ENCODE assay signal across 9 cellular contexts in the genomic region with DNA sequence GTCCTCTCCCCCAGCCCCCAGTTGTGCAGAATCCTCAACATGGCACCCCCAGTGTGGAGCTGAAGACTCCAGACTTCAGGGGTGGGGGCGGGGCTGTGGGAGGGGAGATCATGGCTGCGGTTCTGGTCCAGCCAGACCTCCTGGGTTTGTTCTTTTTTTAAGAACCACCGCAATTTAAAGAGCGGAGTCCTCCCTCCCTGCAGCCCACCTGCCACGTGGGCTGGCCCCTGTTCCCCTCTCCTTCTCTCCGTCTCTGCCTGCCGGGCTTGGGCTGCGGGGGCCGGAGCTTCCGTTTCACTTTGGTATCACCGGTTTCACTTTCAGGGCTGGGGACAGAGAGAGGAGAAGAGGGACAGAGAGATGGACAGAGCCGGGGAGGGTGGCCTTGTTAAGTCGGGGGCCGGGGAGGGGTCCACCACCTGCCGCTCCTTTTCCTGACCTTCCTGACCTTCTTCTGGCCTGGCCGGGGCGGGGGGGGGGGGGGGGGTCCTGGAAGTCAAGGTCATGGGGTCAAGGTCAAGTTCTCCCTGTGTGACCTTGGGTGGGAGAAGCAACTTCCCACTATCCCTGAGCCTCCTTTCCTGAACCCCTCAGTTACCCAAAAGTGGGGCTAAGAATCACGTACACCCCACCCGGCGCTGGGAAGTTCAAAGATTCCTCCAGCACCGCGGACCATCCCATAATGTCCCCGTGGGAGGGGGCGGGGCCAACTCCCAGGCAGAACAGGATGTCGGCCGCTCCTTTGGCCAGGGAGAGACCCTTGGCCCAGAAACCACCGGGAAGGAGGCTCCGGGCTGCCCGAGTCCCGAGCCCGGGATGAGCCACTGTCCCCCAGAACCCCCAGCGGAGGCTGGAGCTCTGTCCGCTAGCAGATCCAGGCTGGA. TPM values are rescaled to one million over a fixed set of nuclear protein-coding genes. Genes with fewer than 3 reads are reported as not detected.
DNase-seq lines count a peak whose midpoint lies in the region; ATAC-seq lines count a peak whose summit lies in the region.
"Had no signal": no experiment of that assay in that cellular context is flagged by ENCODE, and none has a peak within 500 bp of the region (broad histone marks: within the 10 kb centered on the region; RNA-seq: fewer than 3 reads in every experiment).

No MANE protein-coding gene starts in this region.

- peaks cover 15 to 24% of the 10 kb centered on the region in 2 donors for H3K4me1 ChIP-seq in naive thymus-derived CD4-positive, alpha-beta T cell (ENCODE audit: control insufficient read depth in 2 of 2, insufficient read depth in 2 of 2, low read length in 2 of 2)
- H3K4me1 ChIP-seq in aorta (ENCODE audit: control insufficient read depth in 1 of 2, insufficient read depth in 2 of 2, low read length in 2 of 2), result no peaks in the 10 kb centered on the region
- H3K4me1 ChIP-seq: A549 had no signal

- POLR2A ChIA-PET in naive thymus-derived CD4-positive, alpha-beta T cell (lab: Charles Lee), result interaction anchor here (0.5 to 2.2 kb wide), 7 partner anchors 8 to 37 kb away, joined by 3 to 18 read pairs (median 3); a partner anchor contains a TSS

- H3K4me3 ChIP-seq in naive thymus-derived CD4-positive, alpha-beta T cell (ENCODE audit: low read length), result peak overlapping the region; percentile 68
- H3K4me3 ChIP-seq in aorta (ENCODE audit: low read length in 2 of 2), result peak overlapping the region; percentile 19 to 60
- H3K4me3 ChIP-seq: A549 had no signal

- peak overlapping the region; percentile 86 for H3K27ac ChIP-seq in naive thymus-derived CD4-positive, alpha-beta T cell (ENCODE audit: low read depth, low read length)
- H3K27ac ChIP-seq in aorta (ENCODE audit: low read depth in 1 of 2, low read length in 2 of 2), result no peak overlapping the region

- peak; percentile 71 for ATAC-seq in naive thymus-derived CD4-positive, alpha-beta T cell
- peak; percentile 77 for ATAC-seq in aorta (ENCODE audit: low FRiP score)
- no peak for ATAC-seq in GM21737 (IDR thresholded peaks at IDR 0.05; ENCODE audit: unreplicated experiment)
- no peak for ATAC-seq in HG03159 (IDR thresholded peaks at IDR 0.05; ENCODE audit: unreplicated experiment)

- H3K27me3 ChIP-seq in naive thymus-derived CD4-positive, alpha-beta T cell (ENCODE audit: control insufficient read depth in 2 of 2, insufficient read depth in 2 of 2, low read length in 2 of 2), result no peaks in the 10 kb centered on the region
- no peaks in the 10 kb centered on the region for H3K27me3 ChIP-seq in aorta (ENCODE audit: control insufficient read depth in 1 of 2, insufficient read depth in 2 of 2, low read length in 1 of 2)

- H3K36me3 ChIP-seq in naive thymus-derived CD4-positive, alpha-beta T cell (ENCODE audit: control insufficient read depth in 2 of 3, insufficient read depth in 3 of 3, low read length in 3 of 3), result no peaks in the 10 kb centered on the region
- H3K36me3 ChIP-seq in aorta (ENCODE audit: control insufficient read depth in 1 of 2, insufficient read depth in 2 of 2, low read length in 1 of 2), result no peaks in the 10 kb centered on the region

- DNase-seq in DMS79 treated with DMSO at 0.1 percent for 48 hours (lab: John Stamatoyannopoulos, UW), result peak; percentile 9
- no peak for DNase-seq in DMS79 (lab: John Stamatoyannopoulos, UW)
- DNase-seq in T-helper 2 cell treated with Interferon-gamma antibody and Interleukin-4, amounts not matched to agents 5 μg/mL and 100 μg/mL, for 36 hours (ENCODE audit: low spot score), result peak; percentile 61
- DNase-seq in dermis blood vessel endothelial cell, result peak; percentile 49
- DNase-seq in naive thymus-derived CD4-positive, alpha-beta T cell, result peak in 7 of 9 donors; percentile 35 to 70 (median 47)
- DNase-seq in aorta, result peak; percentile 82 to 87

- CTCF ChIA-PET in naive thymus-derived CD4-positive, alpha-beta T cell (lab: Charles Lee), result interaction anchor here (1.4 kb wide), 1 partner anchor 11 kb away, joined by 7 read pairs; no protein-coding TSS in a partner anchor

- peak overlapping the region; percentile 84 for H3K27ac Mint-ChIP-seq in T-helper 2 cell treated with Interferon-gamma antibody and Interleukin-4, amounts not matched to agents 5 μg/mL and 100 μg/mL, for 36 hours
- H3K27ac Mint-ChIP-seq in naive thymus-derived CD4-positive, alpha-beta T cell, result peak overlapping the region; percentile 85 to 97 (median 88)

- peak overlapping the region; percentile 47 for H3K4me3 Mint-ChIP-seq in T-helper 2 cell treated with Interferon-gamma antibody and Interleukin-4, amounts not matched to agents 5 μg/mL and 100 μg/mL, for 36 hours
- peak overlapping the region; percentile 82 to 89 (median 87) for H3K4me3 Mint-ChIP-seq in naive thymus-derived CD4-positive, alpha-beta T cell

- 7 to 8% methylated on average over 29 to 32 of the region's 33 CpGs for WGBS in aorta, 2 donors

- H3K9me3 ChIP-seq in naive thymus-derived CD4-positive, alpha-beta T cell (ENCODE audit: control insufficient read depth in 2 of 3, low read length in 3 of 3), result no peaks in the 10 kb centered on the region
- no peaks in the 10 kb centered on the region for H3K9me3 ChIP-seq in aorta (ENCODE audit: control insufficient read depth, low read length)
- H3K9me3 ChIP-seq: A549 had no signal

- no peaks in the 10 kb centered on the region for H3K9me3 Mint-ChIP-seq in T-helper 2 cell treated with Interferon-gamma antibody and Interleukin-4, amounts not matched to agents 5 μg/mL and 100 μg/mL, for 36 hours
- no peaks in the 10 kb centered on the region for H3K9me3 Mint-ChIP-seq in naive thymus-derived CD4-positive, alpha-beta T cell

- intact Hi-C loops in naive thymus-derived CD4-positive, alpha-beta T cell (cut with micrococcal nuclease), result loop anchor here in 1 of 2 donors (1.0 kb wide), 1 partner anchor 12 kb away; a partner anchor contains a TSS
- intact Hi-C loops in aorta (cut with DNase I), result no loop called here

- no peaks in the 10 kb centered on the region for H3K36me3 Mint-ChIP-seq in T-helper 2 cell treated with Interferon-gamma antibody and Interleukin-4, amounts not matched to agents 5 μg/mL and 100 μg/mL, for 36 hours (ENCODE audit: low read depth)
- no peaks in the 10 kb centered on the region for H3K36me3 Mint-ChIP-seq in naive thymus-derived CD4-positive, alpha-beta T cell

- no peaks in the 10 kb centered on the region for H3K27me3 Mint-ChIP-seq in T-helper 2 cell treated with Interferon-gamma antibody and Interleukin-4, amounts not matched to agents 5 μg/mL and 100 μg/mL, for 36 hours (ENCODE audit: low read depth)
- no peaks in the 10 kb centered on the region for H3K27me3 Mint-ChIP-seq in naive thymus-derived CD4-positive, alpha-beta T cell

- H3K4me1 Mint-ChIP-seq in T-helper 2 cell treated with Interferon-gamma antibody and Interleukin-4, amounts not matched to agents 5 μg/mL and 100 μg/mL, for 36 hours (ENCODE audit: low read depth), result peaks cover 23% of the 10 kb centered on the region
- H3K4me1 Mint-ChIP-seq in naive thymus-derived CD4-positive, alpha-beta T cell, result peaks cover 17 to 46% (median 33%) of the 10 kb centered on the region in 7 donors

RNA-seq across cellular contexts. Expression of a gene that starts 11.3 kb away (rescaled TPM):
- total RNA-seq in dermis blood vessel endothelial cell (17.4 and 30.3 TPM in 2 replicates), aorta (10 to 100 TPM; 50.4 to 53.9 TPM)
- 10 to 100 TPM; 47.4 to 76.0 (median 52.0) TPM for total RNA-seq in naive thymus-derived CD4-positive, alpha-beta T cell
- 10 to 100 TPM; 15.3 to 45.0 TPM for polyA plus RNA-seq in naive thymus-derived CD4-positive, alpha-beta T cell
- polyA plus RNA-seq in aorta, result 10 to 100 TPM in 1 of 2 donors, 1 to 10 TPM in 1; 7.8 to 14.5 TPM

RNA-seq across cellular contexts. Expression of a gene that starts 45.9 kb away (rescaled TPM):
- total RNA-seq in dermis blood vessel endothelial cell (152 and 183 TPM in 2 replicates), aorta (10 to 100 TPM; 80.8 to 97.8 TPM)
- 100 to 1,000 TPM in 4 of 5 experiments, 10 to 100 TPM in 1; 87.4 to 162 (median 123) TPM for total RNA-seq in naive thymus-derived CD4-positive, alpha-beta T cell
- polyA plus RNA-seq in naive thymus-derived CD4-positive, alpha-beta T cell, result 10 to 100 TPM; 40.5 to 93.6 TPM
- polyA plus RNA-seq in aorta, result 100 to 1,000 TPM in 1 of 2 donors, 10 to 100 TPM in 1; 82.4 to 230 TPM

Comparison
In these comparisons a context has a peak if more than half of its experiments do, and no peak if none do; other contexts are left out.
1. ATAC-seq: peak in naive thymus-derived CD4-positive, alpha-beta T cell (single experiment) and aorta (single experiment); none in GM21737 (single experiment) and HG03159 (single experiment).